Comparison of ENCODE assay signal across 23 cellular contexts in the genomic region with DNA sequence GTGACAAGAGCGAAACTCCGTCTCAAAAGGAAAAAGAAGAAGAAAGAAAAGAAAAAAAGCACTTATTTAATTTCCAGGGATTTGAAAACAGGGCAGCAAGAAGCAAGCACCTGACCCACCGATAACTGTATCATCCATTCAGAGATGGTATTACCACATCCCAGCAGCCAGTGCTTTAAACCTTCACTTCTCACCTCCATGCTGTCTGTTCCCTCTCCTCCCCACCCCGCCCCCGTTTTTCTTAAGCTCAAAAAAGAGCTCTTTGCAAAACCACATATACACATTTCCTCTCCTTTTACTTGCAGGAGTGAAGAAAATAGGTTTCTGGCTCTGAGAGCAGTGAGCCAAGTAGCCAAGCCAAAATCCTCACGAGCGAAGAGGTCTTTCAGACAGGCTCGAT. TPM values are rescaled to one million over a fixed set of nuclear protein-coding genes. Genes with fewer than 3 reads are reported as not detected.
DNase-seq lines count a peak whose midpoint lies in the region; ATAC-seq and TF ChIP-seq lines count a peak whose summit lies in the region.
"Had no signal": no experiment of that assay in that cellular context is flagged by ENCODE, and none has a peak within 500 bp of the region (broad histone marks: within the 10 kb centered on the region; RNA-seq: fewer than 3 reads in every experiment).

No MANE protein-coding gene starts in this region.

- intact Hi-C loops in left colon (cut with DNase I, micrococcal nuclease), result no loop called here

- TF ChIP-seq CTCF in Loucy (conservative IDR thresholded peaks at IDR 0.05; ENCODE audit: low read length), result no peak
- no peak for TF ChIP-seq CTCF in nephron (IDR thresholded peaks at IDR 0.05; ENCODE audit: unreplicated experiment in 3 of 3)
- TF ChIP-seq CTCF in osteocyte (IDR thresholded peaks at IDR 0.05), result no peak
- no peak for TF ChIP-seq CTCF in RWPE1 (conservative IDR thresholded peaks at IDR 0.05; ENCODE audit: low read depth)

- no peak overlapping the region for H3K4me3 ChIP-seq in Loucy (ENCODE audit: low read length, poor library complexity, severe bottlenecking)
- H3K4me3 ChIP-seq: A549, GM23248 had no signal

- peaks cover 9% of the 10 kb centered on the region; the same call in 1 of the 2 replicates for H3F3A ChIP-seq in Loucy (ENCODE audit: low read depth)

- DNase-seq in activated naive CD8-positive, alpha-beta T cell treated with anti-CD3 and anti-CD28 coated beads, Interleukin-2, amount 50 U/mL, for 24 hours, result no peak
- no peak for DNase-seq in left colon
- no peak for DNase-seq in HUDEP-2 (lab: John Stamatoyannopoulos, UW; ENCODE audit: unreplicated experiment in 76 of 76)
- no peak for DNase-seq in osteocyte (ENCODE audit: extremely low spot score, unreplicated experiment)
- DNase-seq in RWPE1 (ENCODE audit: low spot score), result no peak
- DNase-seq: Caco-2; GDM1; GM23248; H9; HFFc6; IMR-90; Karpas-422; NCI-H1694 treated with DMSO at 0.1 percent for 48 hours; NCI-H2081 treated with DMSO at 0.1 percent for 48 hours; NCI-H2227 treated with DMSO at 0.1 percent for 48 hours; NCI-H510A; NK-92 treated with Interleukin-12 subunit alpha and Interleukin-12 subunit beta, amount 100 ng/mL, for 24 hours had no signal

- no peaks in the 10 kb centered on the region for H4K20me1 ChIP-seq in Loucy (ENCODE audit: insufficient read depth, low read length, poor library complexity, severe bottlenecking)

- H3K27me3 ChIP-seq in Loucy (ENCODE audit: insufficient read depth, low read length, poor library complexity, severe bottlenecking), result no peaks in the 10 kb centered on the region

- no peaks in the 10 kb centered on the region for H3K27me3 Mint-ChIP-seq in activated naive CD8-positive, alpha-beta T cell
- peaks cover 6% of the 10 kb centered on the region for H3K27me3 Mint-ChIP-seq in activated naive CD8-positive, alpha-beta T cell treated with anti-CD3 and anti-CD28 coated beads, Interleukin-2, amount 50 U/mL, for 24 hours
- H3K27me3 Mint-ChIP-seq in nephron (ENCODE audit: low read depth) (peaks cover 11% of the 10 kb centered on the region), osteocyte (ENCODE audit: unreplicated experiment) (peaks cover 12% of the 10 kb centered on the region)

- peaks cover 18% of the 10 kb centered on the region for H3K4me1 ChIP-seq in Loucy (ENCODE audit: insufficient read depth, low read length, poor library complexity, severe bottlenecking)
- H3K4me1 ChIP-seq: A549 had no signal

- no peaks in the 10 kb centered on the region for H3K9me2 ChIP-seq in Loucy (replicated peaks; ENCODE audit: low read depth, low read length)

- CTCF ChIA-PET in RWPE1 (lab: Yijun Ruan, JAX), result no interaction called here

- H3K4me3 Mint-ChIP-seq in activated naive CD8-positive, alpha-beta T cell, result peak overlapping the region; percentile 57
- H3K4me3 Mint-ChIP-seq in activated naive CD8-positive, alpha-beta T cell treated with anti-CD3 and anti-CD28 coated beads, Interleukin-2, amount 50 U/mL, for 24 hours, result no peak overlapping the region
- H3K4me3 Mint-ChIP-seq in nephron, result peak overlapping the region; percentile 53 to 74 (median 56)
- no peak overlapping the region for H3K4me3 Mint-ChIP-seq in osteocyte (ENCODE audit: unreplicated experiment)
- H3K4me3 Mint-ChIP-seq: HFFc6 had no signal

- no peaks in the 10 kb centered on the region for H3K79me2 ChIP-seq in Loucy (ENCODE audit: insufficient read depth, low read length)

- H3K36me3 ChIP-seq in Loucy (ENCODE audit: insufficient read depth, low read length), result no peaks in the 10 kb centered on the region

- H2AFZ ChIP-seq in Loucy (ENCODE audit: low read length), result peak overlapping the region; percentile 27; the same call in 1 of the 2 replicates
- H2AFZ ChIP-seq: GM23248 had no signal

- H3K27ac Mint-ChIP-seq in activated naive CD8-positive, alpha-beta T cell, result no peak overlapping the region
- no peak overlapping the region for H3K27ac Mint-ChIP-seq in activated naive CD8-positive, alpha-beta T cell treated with anti-CD3 and anti-CD28 coated beads, Interleukin-2, amount 50 U/mL, for 24 hours
- H3K27ac Mint-ChIP-seq in nephron (no peak overlapping the region), osteocyte (ENCODE audit: unreplicated experiment) (no peak overlapping the region)
- H3K27ac Mint-ChIP-seq: B cell, H9, HFFc6 had no signal

- H3K4me2 ChIP-seq in Loucy (ENCODE audit: low read depth, low read length, poor library complexity, severe bottlenecking), result peak overlapping the region; percentile 69
- H3K4me2 ChIP-seq: A549 had no signal

- no peaks in the 10 kb centered on the region for H3K9me3 ChIP-seq in Loucy (ENCODE audit: insufficient read depth, low read depth, low read length)
- H3K9me3 ChIP-seq: A549, Caco-2 had no signal

- no peak overlapping the region for H3K9ac ChIP-seq in Loucy (ENCODE audit: low read depth, low read length, poor library complexity, severe bottlenecking)
- H3K9ac ChIP-seq: GM23248 had no signal

- H3K9me3 Mint-ChIP-seq in activated naive CD8-positive, alpha-beta T cell (ENCODE audit: low read depth), result no peaks in the 10 kb centered on the region
- H3K9me3 Mint-ChIP-seq in activated naive CD8-positive, alpha-beta T cell treated with anti-CD3 and anti-CD28 coated beads, Interleukin-2, amount 50 U/mL, for 24 hours, result no peaks in the 10 kb centered on the region
- no peaks in the 10 kb centered on the region for H3K9me3 Mint-ChIP-seq in nephron
- no peaks in the 10 kb centered on the region for H3K9me3 Mint-ChIP-seq in osteocyte (ENCODE audit: unreplicated experiment)
- H3K9me3 Mint-ChIP-seq: HFFc6 had no signal

- H3K4me1 Mint-ChIP-seq in activated naive CD8-positive, alpha-beta T cell (ENCODE audit: low read depth), result peaks cover 19% of the 10 kb centered on the region
- peaks cover 10% of the 10 kb centered on the region for H3K4me1 Mint-ChIP-seq in activated naive CD8-positive, alpha-beta T cell treated with anti-CD3 and anti-CD28 coated beads, Interleukin-2, amount 50 U/mL, for 24 hours
- H3K4me1 Mint-ChIP-seq in nephron (no peaks in the 10 kb centered on the region), osteocyte (ENCODE audit: unreplicated experiment) (peaks cover 4% of the 10 kb centered on the region)

- POLR2A ChIA-PET in RWPE1 (lab: Yijun Ruan, JAX; ENCODE audit: low non-redundant PET), result interaction anchor here (0.6 kb wide), 1 partner anchor 49 kb away, joined by 7 read pairs; no protein-coding TSS in a partner anchor

- H3K27ac ChIP-seq in RWPE1, result no peak overlapping the region
- H3K27ac ChIP-seq: A549, GM23248 had no signal

- no peaks in the 10 kb centered on the region for H3K36me3 Mint-ChIP-seq in activated naive CD8-positive, alpha-beta T cell
- H3K36me3 Mint-ChIP-seq in activated naive CD8-positive, alpha-beta T cell treated with anti-CD3 and anti-CD28 coated beads, Interleukin-2, amount 50 U/mL, for 24 hours (ENCODE audit: low read depth), result no peaks in the 10 kb centered on the region
- H3K36me3 Mint-ChIP-seq in nephron (ENCODE audit: low read depth) (no peaks in the 10 kb centered on the region), osteocyte (ENCODE audit: unreplicated experiment) (no peaks in the 10 kb centered on the region)

- ATAC-seq in activated naive CD8-positive, alpha-beta T cell treated with anti-CD3 and anti-CD28 coated beads, Interleukin-2, amount 50 U/mL, for 24 hours, result no peak
- no peak for ATAC-seq in left colon
- ATAC-seq: A549, SK-N-SH treated with all-trans-retinoic acid at 6 μM for 48 hours had no signal

RNA-seq across cellular contexts. Expression of a gene that starts 2.2 kb away (rescaled TPM):
- total RNA-seq in left colon, result 1 to 10 TPM; 1.4 to 3.4 TPM
- 1.3 and 1.6 TPM in 2 replicates for total RNA-seq in osteocyte
- total RNA-seq: GM23248 had no signal

Comparison
In these comparisons a context has a peak if more than half of its experiments do, and no peak if none do; other contexts are left out.
1. H3K4me3 Mint-ChIP-seq: peak in activated naive CD8-positive, alpha-beta T cell (single experiment) and nephron (3 of 3); none in activated naive CD8-positive, alpha-beta T cell treated with anti-CD3 and anti-CD28 coated beads, Interleukin-2, amount 50 U/mL, for 24 hours (single experiment) and osteocyte (single experiment).